Comparison of ENCODE assay signal across 8 cellular contexts in genomic region chr19:45442927-45443461, GRCh38. TPM values are rescaled to one million over a fixed set of nuclear protein-coding genes. Genes with fewer than 3 reads are reported as not detected.
DNase-seq lines count a peak whose midpoint lies in the region; ATAC-seq and TF ChIP-seq lines count a peak whose summit lies in the region.

No MANE protein-coding gene starts in this region.

- H3K4me3 ChIP-seq in GM08714 (ENCODE audit: low read length) (peak overlapping the region; percentile 55; the same call in 1 of the 2 replicates), heart right ventricle (peak overlapping the region in 9 of 10 donors; percentile 27 to 58 (median 49))

- peak overlapping the region in 9 of 10 donors; percentile 76 to 96 (median 89) for H3K27ac ChIP-seq in heart right ventricle

- intact Hi-C loops in heart right ventricle (cut with DNase I) = loop anchor here in 2 of 10 donors (2.0 to 10.0 kb wide), 3 partner anchors 26 to 202 kb away; partner anchors contain the start of gene GPR4 (in 1 of the 2)

- WGBS in heart right ventricle, 2 donors = 5 to 9% methylated on average over 14 of the region's 14 CpGs

- peaks cover 0 to 49% (median 33%) of the 10 kb centered on the region in 9 donors for H3K4me1 ChIP-seq in heart right ventricle

- peak; percentile 65 for DNase-seq in NCI-H69 (lab: John Stamatoyannopoulos, UW)
- DNase-seq in activated naive CD4-positive, alpha-beta T cell treated with anti-CD3 and anti-CD28 coated beads, Interleukin-2, amount 50 U/mL, for 72 hours (ENCODE audit: low spot score in 2 of 2) = no peak
- DNase-seq in heart right ventricle = peak in 1 of 2 donors; percentile 50
- peak; percentile 82 for DNase-seq in retina
- no peak for DNase-seq in NCI-H446 (lab: John Stamatoyannopoulos, UW)

- no peaks in the 10 kb centered on the region for H3K9me3 ChIP-seq in heart right ventricle

- TF ChIP-seq CTCF in heart right ventricle (IDR thresholded peaks at IDR 0.05) = no peak

- peak overlapping the region; percentile 41 to 94 for H3K27ac Mint-ChIP-seq in activated naive CD4-positive, alpha-beta T cell treated with anti-CD3 and anti-CD28 coated beads, Interleukin-2, amount 50 U/mL, for 72 hours

- H3K27me3 ChIP-seq in heart right ventricle = no peaks in the 10 kb centered on the region

- no peaks in the 10 kb centered on the region for H3K36me3 ChIP-seq in heart right ventricle

- H3K36me3 Mint-ChIP-seq in activated naive CD4-positive, alpha-beta T cell treated with anti-CD3 and anti-CD28 coated beads, Interleukin-2, amount 50 U/mL, for 72 hours = no peaks in the 10 kb centered on the region

- no peaks in the 10 kb centered on the region for H3K9me3 Mint-ChIP-seq in activated naive CD4-positive, alpha-beta T cell treated with anti-CD3 and anti-CD28 coated beads, Interleukin-2, amount 50 U/mL, for 72 hours

- ATAC-seq in activated naive CD4-positive, alpha-beta T cell treated with anti-CD3 and anti-CD28 coated beads, Interleukin-2, amount 50 U/mL, for 72 hours = peak in 1 of 2 donors; percentile 32
- ATAC-seq in heart right ventricle (peak in 3 of 8 donors; percentile 0 to 4 (median 1)), GM18909 (IDR thresholded peaks at IDR 0.05; ENCODE audit: poor library complexity, unreplicated experiment) (no peak), HG02884 (IDR thresholded peaks at IDR 0.05; ENCODE audit: unreplicated experiment) (no peak)

RNA-seq across cellular contexts. Expression of gene ERCC1, which starts 19.3 kb away (rescaled TPM):
- 10 to 100 TPM in 1 of 2 donors, 1 to 10 TPM in 1; 9.7 to 60.7 TPM for total RNA-seq in activated naive CD4-positive, alpha-beta T cell treated with anti-CD3 and anti-CD28 coated beads, Interleukin-2, amount 50 U/mL, for 72 hours
- 100 to 1,000 TPM; 113 to 194 (median 136) TPM for total RNA-seq in heart right ventricle
- 100 to 1,000 TPM; 147 to 183 TPM for polyA plus RNA-seq in heart right ventricle

RNA-seq across cellular contexts. Expression of gene FOSB, which starts 24.8 kb away (rescaled TPM):
- 10 to 100 TPM; 19.9 to 37.6 TPM for total RNA-seq in activated naive CD4-positive, alpha-beta T cell treated with anti-CD3 and anti-CD28 coated beads, Interleukin-2, amount 50 U/mL, for 72 hours
- total RNA-seq in heart right ventricle = 10 to 100 TPM in 2 of 10 donors, 1 to 10 TPM in 7, under 1 TPM in 1; 0.39 to 54.5 (median 4.9) TPM
- polyA plus RNA-seq in heart right ventricle = 1 to 10 TPM; 2.1 to 5.5 TPM

RNA-seq across cellular contexts. Expression of gene POLR1G, which starts 36.5 kb away (rescaled TPM):
- total RNA-seq in activated naive CD4-positive, alpha-beta T cell treated with anti-CD3 and anti-CD28 coated beads, Interleukin-2, amount 50 U/mL, for 72 hours = 10 to 100 TPM in 1 of 2 donors, 1 to 10 TPM in 1; 6.8 to 14.1 TPM
- 1 to 10 TPM; 4.1 to 9.8 (median 5.6) TPM for total RNA-seq in heart right ventricle
- 1 to 10 TPM; 5.1 to 8.2 TPM for polyA plus RNA-seq in heart right ventricle

RNA-seq across cellular contexts. Expression of gene PPP1R13L, which starts 38.1 kb away (rescaled TPM):
- 10 to 100 TPM; 10.9 to 52.2 TPM for total RNA-seq in activated naive CD4-positive, alpha-beta T cell treated with anti-CD3 and anti-CD28 coated beads, Interleukin-2, amount 50 U/mL, for 72 hours
- total RNA-seq in heart right ventricle = 100 to 1,000 TPM; 134 to 204 (median 166) TPM
- polyA plus RNA-seq in heart right ventricle = 100 to 1,000 TPM in 1 of 2 donors, 10 to 100 TPM in 1; 85.2 to 265 TPM

RNA-seq across cellular contexts. Expression of gene RTN2, which starts 53.9 kb away (rescaled TPM):
- 1 to 10 TPM; 3.2 to 5.1 TPM for total RNA-seq in activated naive CD4-positive, alpha-beta T cell treated with anti-CD3 and anti-CD28 coated beads, Interleukin-2, amount 50 U/mL, for 72 hours
- 10 to 100 TPM; 15.9 to 33.7 (median 21.8) TPM for total RNA-seq in heart right ventricle
- polyA plus RNA-seq in heart right ventricle = 10 to 100 TPM; 11.1 to 13.3 TPM

Comparison
In these comparisons a context has a peak if more than half of its experiments do, and no peak if none do; other contexts are left out.
1. DNase-seq: peak in NCI-H69 (single experiment) and retina (single experiment); none in activated naive CD4-positive, alpha-beta T cell treated with anti-CD3 and anti-CD28 coated beads, Interleukin-2, amount 50 U/mL, for 72 hours (0 of 2) and NCI-H446 (0 of 2).